Comparison of ENCODE assay signal across 10 cellular contexts in the genomic region with DNA sequence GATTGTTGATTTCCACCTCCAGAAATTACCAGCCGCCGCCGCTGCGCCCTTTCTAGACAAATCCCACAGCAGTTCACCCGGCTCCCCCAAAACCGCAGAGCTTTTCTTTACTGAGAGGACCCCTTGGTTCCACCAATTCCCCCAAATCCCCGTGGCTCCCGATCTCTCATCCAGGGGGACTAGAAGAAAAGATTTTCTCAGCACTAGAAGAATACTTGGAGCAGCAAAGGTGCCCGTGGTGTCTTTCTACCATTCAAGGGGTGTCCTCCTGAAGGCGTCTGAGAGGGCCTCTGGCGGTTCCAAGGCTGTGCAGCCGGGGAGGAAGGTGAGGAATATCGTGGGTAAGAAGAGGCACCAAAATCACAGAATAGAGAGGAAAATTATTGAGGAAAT. TPM values are rescaled to one million over a fixed set of nuclear protein-coding genes. Genes with fewer than 3 reads are reported as not detected.
DNase-seq lines count a peak whose midpoint lies in the region; ATAC-seq and TF ChIP-seq lines count a peak whose summit lies in the region.
"Had no signal": no experiment of that assay in that cellular context is flagged by ENCODE, and none has a peak within 500 bp of the region (broad histone marks: within the 10 kb centered on the region; RNA-seq: fewer than 3 reads in every experiment).

No MANE protein-coding gene starts in this region.

- DNase-seq in RWPE1 (ENCODE audit: low spot score) (no peak), fibroblast of the aortic adventitia (ENCODE audit: low read depth) (no peak), sigmoid colon (no peak), left colon (no peak), MM.1S (no peak)
- DNase-seq in stimulated activated CD4-positive, alpha-beta T cell treated with anti-CD3 and anti-CD28 coated beads, Interleukin-2, amount 100 ng/mL, for 48 hours: no peak
- DNase-seq: activated CD4-positive, alpha-beta T cell treated with anti-CD3 and anti-CD28 coated beads, Interleukin-2, amount 50 U/mL, for 4 hours; NCI-H446 treated with DMSO at 0.1 percent for 48 hours had no signal

- H3K79me2 ChIP-seq in MM.1S (ENCODE audit: low read length): no peaks in the 10 kb centered on the region

- H3K4me3 ChIP-seq in fibroblast of the aortic adventitia (ENCODE audit: low read depth, low read length) (peak overlapping the region; percentile 72), sigmoid colon (peak overlapping the region; percentile 41 to 60 (median 48)), MM.1S (ENCODE audit: low read length) (no peak overlapping the region)

- no peak overlapping the region for H3K9ac ChIP-seq in MM.1S (ENCODE audit: low read length)

- no peaks in the 10 kb centered on the region for H3K36me3 ChIP-seq in sigmoid colon
- H3K36me3 ChIP-seq in MM.1S (replicated peaks; ENCODE audit: insufficient read depth, low read length): no peaks in the 10 kb centered on the region

- H3K4me1 ChIP-seq in sigmoid colon (peaks cover 0 to 91% (median 75%) of the 10 kb centered on the region in 4 donors), MM.1S (ENCODE audit: low read length) (no peaks in the 10 kb centered on the region)

- no peaks in the 10 kb centered on the region for H3F3A ChIP-seq in MM.1S (ENCODE audit: insufficient read depth, low read length)

- H3K27me3 ChIP-seq in sigmoid colon (no peaks in the 10 kb centered on the region), MM.1S (replicated peaks; ENCODE audit: insufficient read depth, low read length) (peaks cover 30% of the 10 kb centered on the region; the same call in 1 of the 2 replicates)

- CTCF ChIA-PET in RWPE1 (lab: Yijun Ruan, JAX): interaction anchor here (0.5 to 2.5 kb wide), 2 partner anchors 14 to 21 kb away, joined by 3 to 8 read pairs; a partner anchor contains a TSS

- 9 to 58% methylated on average over 13 of the region's 13 CpGs for WGBS in sigmoid colon, 2 donors

- no peaks in the 10 kb centered on the region for H4K20me1 ChIP-seq in MM.1S (ENCODE audit: insufficient read depth, low read length)

- POLR2A ChIA-PET in RWPE1 (lab: Yijun Ruan, JAX; ENCODE audit: low non-redundant PET): no interaction called here

- H3K27ac ChIP-seq in RWPE1: peak overlapping the region; percentile 86
- H3K27ac ChIP-seq in sigmoid colon: peak overlapping the region; percentile 93 to 99 (median 94)
- H3K27ac ChIP-seq in MM.1S (ENCODE audit: low read length): no peak overlapping the region
- H3K27ac ChIP-seq: C4-2B had no signal

- H3K9me2 ChIP-seq in MM.1S (replicated peaks; ENCODE audit: insufficient read depth, low read length): no peaks in the 10 kb centered on the region

- no peak overlapping the region for H3K4me2 ChIP-seq in MM.1S (ENCODE audit: low read depth, low read length)

- intact Hi-C loops in sigmoid colon (cut with DNase I) (no loop called here), left colon (cut with DNase I, micrococcal nuclease) (no loop called here)

- TF ChIP-seq CTCF in RWPE1 (conservative IDR thresholded peaks at IDR 0.05; ENCODE audit: low read depth): no peak
- TF ChIP-seq CTCF in fibroblast of the aortic adventitia (IDR thresholded peaks at IDR 0.05; ENCODE audit: insufficient read depth, low read length): no peak
- TF ChIP-seq CTCF in sigmoid colon (IDR thresholded peaks at IDR 0.05): no peak
- TF ChIP-seq CTCF in MM.1S (IDR thresholded peaks at IDR 0.05; ENCODE audit: low read length): no peak

- no peak for TF ChIP-seq POLR2A in sigmoid colon (IDR thresholded peaks at IDR 0.05)

- ATAC-seq in left colon: no peak

- H3K9me3 ChIP-seq in sigmoid colon: no peaks in the 10 kb centered on the region
- no peaks in the 10 kb centered on the region for H3K9me3 ChIP-seq in MM.1S (replicated peaks; ENCODE audit: insufficient read depth, low read length)

- H2AFZ ChIP-seq in MM.1S (ENCODE audit: low read length): no peak overlapping the region

- no peak for TF ChIP-seq EP300 in sigmoid colon (IDR thresholded peaks at IDR 0.05)

RNA-seq across cellular contexts. Expression of a gene that starts 13.5 kb away (rescaled TPM):
- 0.16 and 3.6 TPM in 2 replicates for total RNA-seq in fibroblast of the aortic adventitia (ENCODE audit: low replicate concordance)
- 1 to 10 TPM; 1.6 to 4.3 (median 3.2) TPM for total RNA-seq in sigmoid colon
- polyA plus RNA-seq in sigmoid colon: 1 to 10 TPM in 1 of 3 donors, under 1 TPM in 2; 0.60 to 1.9 (median 0.69) TPM
- total RNA-seq in left colon: 1 to 10 TPM; 2.7 to 3.2 TPM
- total RNA-seq: H7 had no signal

RNA-seq across cellular contexts. Expression of a gene that starts 14.5 kb away (rescaled TPM):
- 0.57 and 0.99 TPM in 2 replicates for total RNA-seq in fibroblast of the aortic adventitia (ENCODE audit: low replicate concordance)
- 1 to 10 TPM; 2.0 to 4.2 (median 2.9) TPM for total RNA-seq in sigmoid colon
- 1 to 10 TPM in 2 of 3 donors, not detected in 1; 1.8 to 4.8 TPM for polyA plus RNA-seq in sigmoid colon
- total RNA-seq in left colon: 1 to 10 TPM; 4.5 to 5.1 TPM
- total RNA-seq: H7 had no signal

RNA-seq across cellular contexts. Expression of a gene that starts 20.2 kb away (rescaled TPM):
- 0.72 TPM in 1 of 2 replicates, not detected in the other for total RNA-seq in fibroblast of the aortic adventitia (ENCODE audit: low replicate concordance)
- 1 to 10 TPM in 2 of 4 donors, under 1 TPM in 2; 0.14 to 1.1 (median 0.95) TPM for total RNA-seq in sigmoid colon
- polyA plus RNA-seq in sigmoid colon: 1 to 10 TPM in 2 of 3 donors, under 1 TPM in 1; 0.69 to 2.4 (median 2.0) TPM
- total RNA-seq in left colon: 1 to 10 TPM; 2.4 to 3.0 TPM

RNA-seq across cellular contexts. Expression of a gene that starts 27.5 kb away (rescaled TPM):
- total RNA-seq in fibroblast of the aortic adventitia (ENCODE audit: low replicate concordance): 0.72 and 2.4 TPM in 2 replicates
- total RNA-seq in sigmoid colon: 10 to 100 TPM in 3 of 4 donors, 1 to 10 TPM in 1; 9.2 to 12.2 (median 11.2) TPM
- 10 to 100 TPM in 1 of 3 donors, 1 to 10 TPM in 2; 3.2 to 14.3 (median 7.8) TPM for polyA plus RNA-seq in sigmoid colon
- total RNA-seq in left colon: 10 to 100 TPM; 13.0 to 16.2 TPM
- total RNA-seq: H7 had no signal

RNA-seq across cellular contexts. Expression of a gene that starts 31.6 kb away (rescaled TPM):
- total RNA-seq in fibroblast of the aortic adventitia (ENCODE audit: low replicate concordance): not detected in 2 replicates
- total RNA-seq in sigmoid colon: 1 to 10 TPM; 4.2 to 10.0 (median 4.5) TPM
- polyA plus RNA-seq in sigmoid colon: 1 to 10 TPM in 2 of 3 donors, not detected in 1; 1.6 to 8.1 TPM
- 10 to 100 TPM; 20.0 to 21.2 TPM for total RNA-seq in left colon
- total RNA-seq: H7 had no signal
